ENCODE assay signal across 8 cellular contexts in the genomic region with DNA sequence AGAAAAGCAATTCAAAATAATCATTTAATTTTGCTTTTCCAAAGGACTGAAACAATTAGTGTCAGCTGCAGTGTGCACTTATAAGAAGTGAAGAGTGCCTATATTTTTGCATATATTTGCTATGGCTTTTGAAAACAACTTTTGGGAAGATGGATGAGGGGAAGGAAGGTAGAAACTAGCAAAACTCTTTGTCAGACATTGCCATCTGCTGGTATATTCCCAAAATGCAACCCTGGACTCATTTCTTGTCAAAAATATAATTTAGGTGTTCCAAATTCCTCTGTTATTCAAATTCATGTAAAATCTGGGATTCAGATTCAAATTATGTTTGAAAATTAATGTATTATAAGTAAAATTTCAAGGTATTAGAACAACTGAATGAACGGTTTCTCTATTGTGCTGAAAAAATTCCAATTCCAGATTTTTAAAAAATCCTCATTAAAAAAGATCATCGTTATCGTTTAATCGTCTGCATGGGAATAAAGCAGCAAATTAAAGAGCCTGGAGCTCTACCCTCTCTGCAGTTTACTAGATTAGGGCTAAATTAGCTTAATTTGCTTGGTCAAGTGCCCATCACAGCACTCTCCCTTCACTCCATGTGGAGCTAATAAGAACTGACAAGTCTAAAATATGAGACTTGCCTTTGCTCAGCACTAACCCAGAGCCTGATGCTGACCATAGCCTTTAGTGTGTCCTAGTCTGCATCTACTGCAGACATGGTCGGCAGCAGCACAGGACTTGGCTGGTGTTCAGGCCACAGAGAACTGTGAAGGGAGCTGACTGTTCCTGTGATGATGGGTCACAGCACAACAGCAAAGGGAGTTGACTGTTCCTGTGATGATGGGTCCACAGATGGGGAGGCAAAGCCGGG.
DNase-seq lines count a peak whose midpoint lies in the region; ATAC-seq, FAIRE-seq and TF ChIP-seq lines count a peak whose summit lies in the region.

No MANE protein-coding gene starts in this region.

- TF ChIP-seq EP300 in HepG2 (IDR thresholded peaks at IDR 0.05; ENCODE audit: low read depth in 2 of 2, low read length in 2 of 2), result no peak
- TF ChIP-seq EP300 in HepG2 (CRISPR knock-in tag; IDR thresholded peaks at IDR 0.05; ENCODE audit: borderline replicate concordance), result no peak

- no peaks in the 10 kb centered on the region for H3K79me2 ChIP-seq in HepG2 (ENCODE audit: insufficient read depth, low read length)

- H4K20me1 ChIP-seq in HepG2 (ENCODE audit: insufficient read depth, low read length), result no peaks in the 10 kb centered on the region

- ATAC-seq in Right ventricle myocardium inferior, result peak; percentile 69
- no peak for ATAC-seq in HepG2
- no peak for ATAC-seq in HG03520 (IDR thresholded peaks at IDR 0.05; ENCODE audit: unreplicated experiment)

- H2AFZ ChIP-seq in HepG2 (ENCODE audit: low read length), result no peak overlapping the region

- no peaks in the 10 kb centered on the region for H3K27me3 ChIP-seq in HepG2 (ENCODE audit: control insufficient read depth in 1 of 2, insufficient read depth in 2 of 2, low read length in 2 of 2)

- no peaks in the 10 kb centered on the region for H3K9me3 ChIP-seq in HepG2 (ENCODE audit: low read length)

- no peak overlapping the region for H3K4me2 ChIP-seq in HepG2 (ENCODE audit: low read depth, low read length)

- H3K4me1 ChIP-seq in HepG2 (ENCODE audit: insufficient read depth, low read length), result no peaks in the 10 kb centered on the region

- DNase-seq in Right ventricle myocardium inferior (ENCODE audit: missing footprints), result no peak
- DNase-seq in cardiac septum (ENCODE audit: low spot score), result no peak
- peak; percentile 21 to 57 for DNase-seq in NCI-H526 (lab: John Stamatoyannopoulos, UW)
- DNase-seq in cardiac fibroblast (ENCODE audit: low read depth in 2 of 2), result peak; percentile 64 to 70
- DNase-seq in HepG2 (ENCODE audit: low spot score), result peak; percentile 8
- no peak for DNase-seq in DMS79 (lab: John Stamatoyannopoulos, UW)
- DNase-seq in NCI-H2107 treated with DMSO at 0.1 percent for 48 hours (lab: John Stamatoyannopoulos, UW; ENCODE audit: unreplicated experiment), result no peak

- H3K36me3 ChIP-seq in HepG2 (replicated peaks in 1 of 2; ENCODE audit: control insufficient read depth in 1 of 2, insufficient read depth in 2 of 2, low read length in 2 of 2), result no peaks in the 10 kb centered on the region

- POLR2A ChIA-PET in HepG2 (lab: Yijun Ruan, JAX), result no interaction called here

- no peak for TF ChIP-seq POLR2A in HepG2 (IDR thresholded peaks at IDR 0.05; ENCODE audit: insufficient read depth in 1 of 2, low read depth in 2 of 2, low read length in 2 of 2)

- H3K4me3 ChIP-seq in cardiac fibroblast (replicated peaks in 1 of 2; ENCODE audit: low read depth in 2 of 2, low read length in 2 of 2) (no peak overlapping the region), HepG2 (replicated peaks in 1 of 3; ENCODE audit: insufficient read depth in 1 of 3, low read depth in 2 of 3, low read length in 3 of 3) (no peak overlapping the region)

- H3K27ac ChIP-seq in HepG2 (ENCODE audit: extremely low read length, insufficient read depth, low read length), result no peak overlapping the region

- peak; percentile 23 for FAIRE-seq in HepG2 (lab: Jason Lieb, UNC)

- WGBS in HepG2 (ENCODE audit: low lambda C conversion rate), result 34% methylated on average over 4 of the region's 6 CpGs

- intact Hi-C loops in Right ventricle myocardium inferior (cut with DNase I) (loop anchor here (2.0 to 5.0 kb wide), 3 partner anchors 244 to 509 kb away; no protein-coding TSS in a partner anchor), cardiac septum (cut with DNase I) (loop anchor here (5.0 kb wide), 3 partner anchors 244 to 509 kb away; no protein-coding TSS in a partner anchor), HepG2 (cut with micrococcal nuclease; ENCODE audit: unreplicated experiment) (loop anchor here (1.0 to 10.0 kb wide), 3 partner anchors 217 to 551 kb away; no protein-coding TSS in a partner anchor)

- no peak overlapping the region for H3K9ac ChIP-seq in HepG2 (ENCODE audit: insufficient read depth, low read depth, low read length)

- CTCF ChIA-PET in HepG2 (lab: Yijun Ruan, JAX; ENCODE audit: low intra/inter-chr PET ratio, low total read pairs), result interaction anchor here (1.3 to 1.7 kb wide), 3 partner anchors 509 to 550 kb away, joined by 3 to 9 read pairs (median 5); no protein-coding TSS in a partner anchor

- peak; percentile 43; the same call in 1 of the 2 replicates for TF ChIP-seq RAD21 in HepG2 (CRISPR knock-in tag; IDR thresholded peaks at IDR 0.05)

- TF ChIP-seq CTCF in cardiac fibroblast (IDR thresholded peaks at IDR 0.05; ENCODE audit: low read depth, low read length) (peak; percentile 73), HepG2 (CRISPR knock-in tag; IDR thresholded peaks at IDR 0.05) (peak; percentile 59)

- no TSS peak for BruUV-seq in HepG2 (replicated peaks; lab: Mats Ljungman, UMichigan)

- in situ Hi-C loops in HepG2 (cut with HindIII; ENCODE audit: extremely low pct_ligation_motif_present, low pct_unique_long_range_greater_than_20kb), result loop anchor here (5.0 to 25.0 kb wide), 2 partner anchors 349 to 559 kb away; a partner anchor contains a TSS

TF ChIP-seq in HepG2, 621 proteins besides CTCF, POLR2A, EP300 and RAD21:
- TF ChIP-seq YEATS2 (CRISPR knock-in tag; IDR thresholded peaks at IDR 0.05; ENCODE audit: borderline replicate concordance), result no peak
- TF ChIP-seq STAG1 (CRISPR knock-in tag; IDR thresholded peaks at IDR 0.05), result peak; percentile 55
- peak; percentile 23; the same call in 1 of the 2 replicates for TF ChIP-seq SMC3 (IDR thresholded peaks at IDR 0.05; ENCODE audit: low read length)

Comparison
In these comparisons a context has a peak if more than half of its experiments do, and no peak if none do; other contexts are left out.
1. DNase-seq: peak in NCI-H526 (2 of 2), cardiac fibroblast (2 of 2) and HepG2 (single experiment); none in Right ventricle myocardium inferior (single experiment), cardiac septum (single experiment), DMS79 (single experiment) and NCI-H2107 treated with DMSO at 0.1 percent for 48 hours (single experiment).